8 cellular contexts compared by ENCODE assay signal in genomic region chr19:1074512-1075283, GRCh38. TPM values are rescaled to one million over a fixed set of nuclear protein-coding genes. Genes with fewer than 3 reads are reported as not detected.
DNase-seq lines count a peak whose midpoint lies in the region; ATAC-seq and TF ChIP-seq lines count a peak whose summit lies in the region.

No MANE protein-coding gene starts in this region.

- ATAC-seq in HG03066 (IDR thresholded peaks at IDR 0.05; ENCODE audit: low read depth, unreplicated experiment) = peak; percentile 40
- ATAC-seq in HG02588 (IDR thresholded peaks at IDR 0.05; ENCODE audit: unreplicated experiment) = no peak

- no peak for TF ChIP-seq CTCF in dorsolateral prefrontal cortex (IDR thresholded peaks at IDR 0.05 in 54 of 56, conservative IDR thresholded peaks at IDR 0.05 in 2 of 56; ENCODE audit: low read depth in 1 of 56, partially characterized antibody in 56 of 56)

- peaks cover 0 to 34% (median 21%) of the 10 kb centered on the region in 45 donors for H3K27me3 ChIP-seq in dorsolateral prefrontal cortex

- DNase-seq in DMS153 treated with DMSO at 0.1 percent for 48 hours (lab: John Stamatoyannopoulos, UW; ENCODE audit: unreplicated experiment) = peak; percentile 31
- DNase-seq in NCI-H510A treated with DMSO at 0.1 percent for 48 hours (lab: John Stamatoyannopoulos, UW) = peak; percentile 56
- peak; percentile 98 for DNase-seq in activated CD4-positive, alpha-beta T cell treated with anti-CD3 and anti-CD28 coated beads, Interleukin-2, amount 50 U/mL, for 1 hour
- DNase-seq in dorsolateral prefrontal cortex = peak; percentile 44 to 76 (median 62)
- DNase-seq in HCEC 1CT = no peak

- H3K27ac ChIP-seq in dorsolateral prefrontal cortex = peak overlapping the region in 4 of 59 donors; percentile 4 to 39 (median 37)
- H3K27ac ChIP-seq in skin epidermis = peak overlapping the region in 19 of 21 experiments; percentile 7 to 92 (median 70)

- intact Hi-C loops in dorsolateral prefrontal cortex (cut with DNase I) = no loop called here

- H3K4me3 ChIP-seq in dorsolateral prefrontal cortex (peak overlapping the region in 57 of 59 donors; percentile 20 to 66 (median 47)), skin epidermis (peak overlapping the region in 6 of 7 experiments; percentile 1 to 28 (median 8))

RNA-seq across cellular contexts. Expression of gene ARHGAP45, which starts 7.7 kb away (rescaled TPM):
- total RNA-seq in dorsolateral prefrontal cortex = 10 to 100 TPM in 55 of 120 experiments, 1 to 10 TPM in 65; 2.8 to 23.4 (median 9.5) TPM

RNA-seq across cellular contexts. Expression of gene POLR2E, which starts 20.5 kb away (rescaled TPM):
- 100 to 1,000 TPM; 114 to 230 (median 158) TPM for total RNA-seq in dorsolateral prefrontal cortex

RNA-seq across cellular contexts. Expression of gene GPX4, which starts 29.1 kb away (rescaled TPM):
- 100 to 1,000 TPM; 189 to 425 (median 310) TPM for total RNA-seq in dorsolateral prefrontal cortex

RNA-seq across cellular contexts. Expression of gene ABCA7, which starts 34.8 kb away (rescaled TPM):
- total RNA-seq in dorsolateral prefrontal cortex = 10 to 100 TPM; 12.5 to 56.5 (median 28.1) TPM

RNA-seq across cellular contexts. Expression of gene CNN2, which starts 48.3 kb away (rescaled TPM):
- total RNA-seq in dorsolateral prefrontal cortex = 10 to 100 TPM in 31 of 120 experiments, 1 to 10 TPM in 89; 1.1 to 28.7 (median 6.6) TPM
